12 cellular contexts compared by ENCODE assay signal in genomic region chr10:99433378-99434020, GRCh38. TPM values are rescaled to one million over a fixed set of nuclear protein-coding genes. Genes with fewer than 3 reads are reported as not detected.
A peak's percentile ranks its signal among the peaks of the same experiment; 100 is the strongest.
DNase-seq lines count a peak whose midpoint lies in the region; ATAC-seq and TF ChIP-seq lines count a peak whose summit lies in the region.
"Had no signal": no experiment of that assay in that cellular context is flagged by ENCODE, and none has a peak within 500 bp of the region (broad histone marks: within the 10 kb centered on the region; RNA-seq: fewer than 3 reads in every experiment).

No MANE protein-coding gene starts in this region.

- H3K4me1 ChIP-seq in cardiac muscle cell (ENCODE audit: low read depth) (peaks cover 19% of the 10 kb centered on the region), PC-9 (replicated peaks; ENCODE audit: insufficient read depth) (no peaks in the 10 kb centered on the region), smooth muscle cell (ENCODE audit: low read depth) (peaks cover 15% of the 10 kb centered on the region)

- H3K9me3 ChIP-seq in cardiac muscle cell (ENCODE audit: low read depth) (no peaks in the 10 kb centered on the region), PC-9 (ENCODE audit: insufficient read depth, low read depth) (no peaks in the 10 kb centered on the region), smooth muscle cell (replicated peaks; ENCODE audit: low read depth) (no peaks in the 10 kb centered on the region)
- H3K9me3 ChIP-seq: BLaER1 had no signal

- BruUV-seq in PC-9 (replicated peaks; lab: Mats Ljungman, UMichigan): no TSS peak

- CTCF ChIA-PET in PC-9 (lab: Charles Lee): no interaction called here

- H3K4me2 ChIP-seq in PC-9 (no peak overlapping the region), smooth muscle cell (no peak overlapping the region)
- H3K4me2 ChIP-seq: BLaER1 had no signal

- TF ChIP-seq CTCF in cardiac muscle cell (IDR thresholded peaks at IDR 0.05; ENCODE audit: low read depth, low read length) (peak; percentile 14), PC-9 (conservative IDR thresholded peaks at IDR 0.05) (peak; percentile 49), fibroblast of villous mesenchyme (IDR thresholded peaks at IDR 0.05; ENCODE audit: insufficient read depth, low read depth, low read length) (peak; percentile 26), smooth muscle cell (IDR thresholded peaks at IDR 0.05; ENCODE audit: borderline replicate concordance, insufficient read depth, poor library complexity, severe bottlenecking) (peak; percentile 12)

- H3K27ac ChIP-seq in cardiac muscle cell (peak overlapping the region; percentile 42), PC-9 (no peak overlapping the region), smooth muscle cell (ENCODE audit: low read depth) (no peak overlapping the region)
- H3K27ac ChIP-seq: BLaER1 had no signal

- no peak overlapping the region for H3K9ac ChIP-seq in smooth muscle cell (ENCODE audit: low read depth)
- H3K9ac ChIP-seq: BLaER1 had no signal

- intact Hi-C loops in left cardiac atrium (cut with DNase I) (loop anchor here in 1 of 2 donors (5.0 to 10.0 kb wide), 3 partner anchors 41 to 969 kb away; no protein-coding TSS in a partner anchor), PC-9 (cut with micrococcal nuclease; ENCODE audit: unreplicated experiment) (loop anchor here (10.0 kb wide), 1 partner anchor 351 kb away; the partner anchor contains the start of gene ABCC2)

- H3F3A ChIP-seq in PC-9 (ENCODE audit: insufficient read depth, low read depth) (peaks cover 4% of the 10 kb centered on the region; the same call in 1 of the 2 replicates), smooth muscle cell (ENCODE audit: low read depth) (no peaks in the 10 kb centered on the region)

- POLR2A ChIA-PET in PC-9 (lab: Charles Lee; ENCODE audit: unreplicated experiment): no interaction called here

- H3K79me2 ChIP-seq in PC-9 (ENCODE audit: low read depth) (peaks cover 27% of the 10 kb centered on the region), smooth muscle cell (ENCODE audit: low read depth) (peaks cover 39% of the 10 kb centered on the region)

- 48% methylated on average over 1 of the region's 1 CpG for WGBS in smooth muscle cell (ENCODE audit: low lambda C conversion rate)

- H4K20me1 ChIP-seq in PC-9 (ENCODE audit: insufficient read depth) (no peaks in the 10 kb centered on the region), smooth muscle cell (ENCODE audit: low read depth) (peaks cover 10% of the 10 kb centered on the region)

- H3K4me3 ChIP-seq in cardiac muscle cell: no peak overlapping the region
- H3K4me3 ChIP-seq in PC-9: no peak overlapping the region
- H3K4me3 ChIP-seq in fibroblast of villous mesenchyme (ENCODE audit: low read depth, low read length): no peak overlapping the region
- H3K4me3 ChIP-seq in smooth muscle cell: no peak overlapping the region
- H3K4me3 ChIP-seq: BLaER1 had no signal

- no peaks in the 10 kb centered on the region for H3K27me3 ChIP-seq in cardiac muscle cell
- no peaks in the 10 kb centered on the region for H3K27me3 ChIP-seq in PC-9 (ENCODE audit: insufficient read depth, low read depth)
- no peaks in the 10 kb centered on the region for H3K27me3 ChIP-seq in smooth muscle cell (ENCODE audit: low read depth)
- H3K27me3 ChIP-seq: BLaER1 had no signal

- no peaks in the 10 kb centered on the region for H3K9me2 ChIP-seq in PC-9 (ENCODE audit: insufficient read depth)

- no peak overlapping the region for H2AFZ ChIP-seq in PC-9
- H2AFZ ChIP-seq in smooth muscle cell (ENCODE audit: low read depth): no peak overlapping the region

- ATAC-seq in left cardiac atrium: no peak
- no peak for ATAC-seq in GM21723 (IDR thresholded peaks at IDR 0.05; ENCODE audit: unreplicated experiment)
- ATAC-seq: effector memory CD8-positive, alpha-beta T cell had no signal

- peaks cover 3% of the 10 kb centered on the region for H3K36me3 ChIP-seq in cardiac muscle cell
- H3K36me3 ChIP-seq in PC-9 (ENCODE audit: low read depth): no peaks in the 10 kb centered on the region
- peaks cover 3% of the 10 kb centered on the region for H3K36me3 ChIP-seq in smooth muscle cell (ENCODE audit: low read depth)

- no peak for DNase-seq in cardiac muscle cell (ENCODE audit: low read depth in 1 of 2, low spot score in 1 of 2)
- DNase-seq in left cardiac atrium: no peak
- no peak for DNase-seq in PC-9
- no peak for DNase-seq in fibroblast of villous mesenchyme (ENCODE audit: low read depth)
- DNase-seq in smooth muscle cell (lab: John Stamatoyannopoulos, UW; ENCODE audit: unreplicated experiment): no peak
- DNase-seq in GOT3 (lab: John Stamatoyannopoulos, UW): no peak
- DNase-seq in hypothalamus (lab: John Stamatoyannopoulos, UW): no peak
- DNase-seq: activated B cell treated with CpG ODN at 0.5 μM for 24 hours; activated effector memory CD4-positive, alpha-beta T cell treated with Interleukin-2 at 50 U/mL for 16 hours; effector memory CD8-positive, alpha-beta T cell had no signal

RNA-seq across cellular contexts. Expression of gene GOT1, which starts 3.1 kb away (rescaled TPM):
- total RNA-seq in cardiac muscle cell: 114 and 142 TPM in 2 replicates
- 243 and 245 TPM in 2 replicates for polyA plus RNA-seq in cardiac muscle cell
- 100 to 1,000 TPM; 404 to 437 TPM for total RNA-seq in left cardiac atrium
- total RNA-seq in PC-9 (2021): 27.5 and 28.6 TPM in 2 replicates
- total RNA-seq in fibroblast of villous mesenchyme: 27.2 and 49.0 TPM in 2 replicates
- 22.0 and 34.7 TPM in 2 replicates for total RNA-seq in smooth muscle cell
- polyA plus RNA-seq in smooth muscle cell: 38.6 and 44.4 TPM in 2 replicates
